Comparison of ENCODE assay signal across 1 cellular context in genomic region chr3:142489572-142490323, GRCh38.
TF ChIP-seq lines count a peak whose summit lies in the region.

No MANE protein-coding gene starts in this region.

TF ChIP-seq in GM12878, 131 proteins besides CTCF, POLR2A, EP300 and RAD21 (continued from another document):
- TF ChIP-seq PAX5 (IDR thresholded peaks at IDR 0.05; ENCODE audit: borderline replicate concordance, low read depth, low read length) (no peak), FOXM1 (IDR thresholded peaks at IDR 0.05; ENCODE audit: low read depth, low read length) (no peak), CUX1 (IDR thresholded peaks at IDR 0.05; ENCODE audit: insufficient replicate concordance, low read depth, low read length) (no peak), GABPA (IDR thresholded peaks at IDR 0.05; ENCODE audit: low read depth) (no peak), HCFC1 (IDR thresholded peaks at IDR 0.05; ENCODE audit: low read length) (no peak), CHD1 (IDR thresholded peaks at IDR 0.05; ENCODE audit: low read depth, low read length) (no peak), NFYA (IDR thresholded peaks at IDR 0.05; ENCODE audit: borderline replicate concordance, low read depth, low read length) (no peak), CBFB (IDR thresholded peaks at IDR 0.05; ENCODE audit: low read depth) (no peak), ETV6 (conservative IDR thresholded peaks at IDR 0.05 in 1 of 2, IDR thresholded peaks at IDR 0.05 in 1 of 2; ENCODE audit: borderline replicate concordance in 1 of 2, low read depth in 1 of 2) (no peak)
TF ChIP-seq in GM12878: peak in this region for 0.
